ENCODE assay signal across 7 cellular contexts in genomic region chr2:95671971-95672370, GRCh38.
A peak's percentile ranks its signal among the peaks of the same experiment; 100 is the strongest.
DNase-seq lines count a peak whose midpoint lies in the region; ATAC-seq and TF ChIP-seq lines count a peak whose summit lies in the region.
"Not testable (repeated sequence)": the region's sequence is repeated elsewhere in the genome, so short reads cannot be mapped to it uniquely, and the experiment has no call there.

No MANE protein-coding gene starts in this region.

- not testable (repeated sequence) for TF ChIP-seq EP300 in suprapubic skin (IDR thresholded peaks at IDR 0.05)

- H3K9ac ChIP-seq in colonic mucosa (ENCODE audit: low read depth in 2 of 2, low read length in 2 of 2): not testable (repeated sequence)

- TF ChIP-seq CTCF in WERI-Rb-1 (IDR thresholded peaks at IDR 0.05; ENCODE audit: low read depth, low read length); colonic mucosa (IDR thresholded peaks at IDR 0.05); mucosa of descending colon (IDR thresholded peaks at IDR 0.05); suprapubic skin (IDR thresholded peaks at IDR 0.05): not testable (repeated sequence)

- peak overlapping the region; percentile 91 for H3K27ac ChIP-seq in KOPT-K1 (ENCODE audit: low read depth, low read length, poor library complexity, severe bottlenecking)
- H3K27ac ChIP-seq in WERI-Rb-1: peak overlapping the region; percentile 65
- not testable (repeated sequence) for H3K27ac ChIP-seq in colonic mucosa
- peak overlapping the region; percentile 51 for H3K27ac ChIP-seq in suprapubic skin

- not testable (repeated sequence) for H3K27me3 ChIP-seq in WERI-Rb-1 (ENCODE audit: insufficient read depth, low read depth, severe bottlenecking); colonic mucosa; suprapubic skin

- H3K4me3 ChIP-seq in WERI-Rb-1 (ENCODE audit: low read depth, low read length); colonic mucosa; mucosa of descending colon; suprapubic skin: not testable (repeated sequence)

- 65% methylated on average over 2 of the region's 2 CpGs for WGBS in suprapubic skin

- ATAC-seq in esophagus mucosa (peak; percentile 72), left colon (peak; percentile 96), mucosa of descending colon (peak; percentile 81)

- H3K9me3 ChIP-seq in KOPT-K1 (ENCODE audit: insufficient read depth, low read length, poor library complexity, severe bottlenecking); WERI-Rb-1 (ENCODE audit: severe bottlenecking); colonic mucosa; mucosa of descending colon; suprapubic skin: not testable (repeated sequence)

- intact Hi-C loops in colonic mucosa (cut with DNase I); left colon (cut with DNase I, micrococcal nuclease); mucosa of descending colon (cut with DNase I, micrococcal nuclease): not testable (repeated sequence)

- not testable (repeated sequence) for TF ChIP-seq POLR2A in suprapubic skin (IDR thresholded peaks at IDR 0.05)

- H3K4me1 ChIP-seq in colonic mucosa; mucosa of descending colon (ENCODE audit: low read depth): not testable (repeated sequence)
- H3K4me1 ChIP-seq in suprapubic skin: peaks cover 36% of the 10 kb centered on the region

- not testable (repeated sequence) for H3K36me3 ChIP-seq in KOPT-K1 (ENCODE audit: insufficient read depth, low read length); WERI-Rb-1; colonic mucosa; mucosa of descending colon (ENCODE audit: low read depth); suprapubic skin

- DNase-seq in WERI-Rb-1; left colon; mucosa of descending colon; suprapubic skin (ENCODE audit: low spot score in 2 of 2): not testable (repeated sequence)
- peak; percentile 29 for DNase-seq in colonic mucosa
